Comparison of ENCODE assay signal across 8 cellular contexts in the genomic region with DNA sequence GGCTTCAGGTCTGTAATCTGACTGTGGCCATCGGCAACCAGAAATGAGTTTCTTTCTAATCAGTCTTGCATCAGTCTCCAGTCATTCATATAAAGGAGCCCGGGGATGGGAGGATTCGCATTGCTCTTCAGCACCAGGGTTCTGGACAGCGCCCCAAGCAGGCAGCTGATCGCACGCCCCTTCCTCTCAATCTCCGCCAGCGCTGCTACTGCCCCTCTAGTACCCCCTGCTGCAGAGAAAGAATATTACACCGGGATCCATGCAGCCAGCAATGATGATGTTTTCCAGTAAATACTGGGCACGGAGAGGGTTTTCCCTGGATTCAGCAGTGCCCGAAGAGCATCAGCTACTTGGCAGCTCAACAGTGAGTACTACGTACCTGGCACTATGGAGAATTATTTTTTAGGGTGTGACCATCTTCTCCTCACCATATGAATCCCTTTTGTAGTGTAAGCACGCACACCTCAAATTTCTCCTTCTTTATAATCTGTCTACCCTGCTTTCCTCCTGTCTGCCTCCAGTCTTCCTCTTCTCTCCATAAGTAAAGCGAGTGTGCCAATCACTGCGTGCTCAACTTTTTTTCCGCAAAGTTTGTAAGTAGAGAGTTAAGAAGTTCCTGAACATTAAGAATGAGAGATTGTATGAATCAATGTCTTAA. TPM values are rescaled to one million over a fixed set of nuclear protein-coding genes. Genes with fewer than 3 reads are reported as not detected.
A peak's percentile ranks its signal among the peaks of the same experiment; 100 is the strongest.
DNase-seq lines count a peak whose midpoint lies in the region; ATAC-seq and TF ChIP-seq lines count a peak whose summit lies in the region.

A gene (plus strand): TSS at position 118 of the 658 bp plus-strand sequence. CDS start 142 bp downstream, at position 260.

- no peaks in the 10 kb centered on the region for H3K36me3 ChIP-seq in DOHH2 (ENCODE audit: control insufficient read depth, low read length)
- no peaks in the 10 kb centered on the region for H3K36me3 ChIP-seq in GM23338 (ENCODE audit: insufficient read depth)
- H3K36me3 ChIP-seq in MM.1S (replicated peaks; ENCODE audit: insufficient read depth, low read length) = no peaks in the 10 kb centered on the region

- no peak within 1 kb of the TSS for H3K9ac ChIP-seq in MM.1S (ENCODE audit: low read length)

- H3K27me3 ChIP-seq in DOHH2 (ENCODE audit: control insufficient read depth, low read length) (peaks cover 17% of the 10 kb centered on the region), GM23338 (ENCODE audit: insufficient read depth) (no peaks in the 10 kb centered on the region), MM.1S (replicated peaks; ENCODE audit: insufficient read depth, low read length) (no peaks in the 10 kb centered on the region)

- H3K4me3 ChIP-seq in DOHH2 (ENCODE audit: low read length) = no peak within 1 kb of the TSS
- H3K4me3 ChIP-seq in GM23338 = no peak within 1 kb of the TSS
- H3K4me3 ChIP-seq in MM.1S (ENCODE audit: low read length) = no peak within 1 kb of the TSS
- H3K4me3 ChIP-seq in choroid plexus epithelial cell (ENCODE audit: low read depth, low read length) = no peak within 1 kb of the TSS

- H3F3A ChIP-seq in DOHH2 (ENCODE audit: control insufficient read depth, insufficient read depth) = no peaks in the 10 kb centered on the region
- no peaks in the 10 kb centered on the region for H3F3A ChIP-seq in GM23338 (replicated peaks; ENCODE audit: low read depth)
- no peaks in the 10 kb centered on the region for H3F3A ChIP-seq in MM.1S (ENCODE audit: insufficient read depth, low read length)

- H3K9me2 ChIP-seq in DOHH2 (replicated peaks; ENCODE audit: control insufficient read depth, low read length) = no peaks in the 10 kb centered on the region
- H3K9me2 ChIP-seq in GM23338 (ENCODE audit: insufficient read depth) = no peaks in the 10 kb centered on the region
- H3K9me2 ChIP-seq in MM.1S (replicated peaks; ENCODE audit: insufficient read depth, low read length) = no peaks in the 10 kb centered on the region

- TF ChIP-seq CTCF in DOHH2 (IDR thresholded peaks at IDR 0.05; ENCODE audit: low read depth, low read length, poor library complexity, severe bottlenecking) (peak; percentile 89), GM23338 (conservative IDR thresholded peaks at IDR 0.05; ENCODE audit: low read depth in 2 of 2) (peak; percentile 78 to 88), MM.1S (IDR thresholded peaks at IDR 0.05; ENCODE audit: low read length) (peak; percentile 41), choroid plexus epithelial cell (conservative IDR thresholded peaks at IDR 0.05; ENCODE audit: low read depth, low read length) (peak; percentile 81)

- H2AFZ ChIP-seq in GM23338 (peak within 1 kb of the TSS; percentile 8; the same call in 1 of the 2 replicates), MM.1S (ENCODE audit: low read length) (no peak within 1 kb of the TSS)

- no peaks in the 10 kb centered on the region for H3K9me3 ChIP-seq in DOHH2 (ENCODE audit: control insufficient read depth, insufficient read depth, low read length)
- H3K9me3 ChIP-seq in MM.1S (replicated peaks; ENCODE audit: insufficient read depth, low read length) = no peaks in the 10 kb centered on the region

- no peaks in the 10 kb centered on the region for H3K36me3 Mint-ChIP-seq in GM23338 (ENCODE audit: low read depth)
- H3K36me3 Mint-ChIP-seq in T-helper 2 cell treated with Interferon-gamma antibody and Interleukin-4, amounts not matched to agents 5 μg/mL and 100 μg/mL, for 36 hours (ENCODE audit: low read depth) = peaks cover 1% of the 10 kb centered on the region

- H3K27me3 Mint-ChIP-seq in GM23338 (ENCODE audit: insufficient read depth, low read depth, poor library complexity) = no peaks in the 10 kb centered on the region
- peaks cover 23% of the 10 kb centered on the region for H3K27me3 Mint-ChIP-seq in T-helper 2 cell treated with Interferon-gamma antibody and Interleukin-4, amounts not matched to agents 5 μg/mL and 100 μg/mL, for 36 hours (ENCODE audit: low read depth)

- no peak within 1 kb of the TSS; the same call in 1 of the 2 replicates for H3K27ac Mint-ChIP-seq in GM23338
- H3K27ac Mint-ChIP-seq in T-helper 2 cell treated with Interferon-gamma antibody and Interleukin-4, amounts not matched to agents 5 μg/mL and 100 μg/mL, for 36 hours = no peak within 1 kb of the TSS

- H3K4me1 ChIP-seq in DOHH2 (ENCODE audit: control insufficient read depth, low read length) (no peaks in the 10 kb centered on the region), GM23338 (ENCODE audit: insufficient read depth) (peaks cover 6% of the 10 kb centered on the region), MM.1S (ENCODE audit: low read length) (no peaks in the 10 kb centered on the region)

- H3K4me1 Mint-ChIP-seq in GM23338 = peaks cover 35% of the 10 kb centered on the region
- H3K4me1 Mint-ChIP-seq in T-helper 2 cell treated with Interferon-gamma antibody and Interleukin-4, amounts not matched to agents 5 μg/mL and 100 μg/mL, for 36 hours (ENCODE audit: low read depth) = peaks cover 5% of the 10 kb centered on the region

- no peaks in the 10 kb centered on the region for H3K79me2 ChIP-seq in DOHH2 (ENCODE audit: control insufficient read depth, low read length)
- H3K79me2 ChIP-seq in GM23338 (replicated peaks; ENCODE audit: insufficient read depth) = no peaks in the 10 kb centered on the region
- H3K79me2 ChIP-seq in MM.1S (ENCODE audit: low read length) = no peaks in the 10 kb centered on the region

- no peak within 1 kb of the TSS for H3K4me3 Mint-ChIP-seq in GM23338
- H3K4me3 Mint-ChIP-seq in T-helper 2 cell treated with Interferon-gamma antibody and Interleukin-4, amounts not matched to agents 5 μg/mL and 100 μg/mL, for 36 hours = no peak within 1 kb of the TSS

- H4K20me1 ChIP-seq in DOHH2 (ENCODE audit: control insufficient read depth, insufficient read depth, low read depth, low read length) (no peaks in the 10 kb centered on the region), GM23338 (replicated peaks; ENCODE audit: insufficient read depth) (no peaks in the 10 kb centered on the region), MM.1S (ENCODE audit: insufficient read depth, low read length) (no peaks in the 10 kb centered on the region)

- DNase-seq in GM23338 (ENCODE audit: low spot score) (peak; percentile 96), MM.1S (peak; percentile 44), choroid plexus epithelial cell (ENCODE audit: low read depth) (peak; percentile 77), medulla oblongata (ENCODE audit: extremely low spot score) (peak; percentile 39), superior temporal gyrus (ENCODE audit: extremely low spot score) (peak; percentile 58), NCI-H1417 treated with DMSO at 0.1 percent for 48 hours (lab: John Stamatoyannopoulos, UW) (no peak)
- peak; percentile 40 for DNase-seq in T-helper 2 cell treated with Interferon-gamma antibody and Interleukin-4, amounts not matched to agents 5 μg/mL and 100 μg/mL, for 36 hours (ENCODE audit: low spot score)

- H3K27ac ChIP-seq in DOHH2 (ENCODE audit: low read depth, low read length) (no peak within 1 kb of the TSS), GM23338 (ENCODE audit: low read depth) (no peak within 1 kb of the TSS), MM.1S (ENCODE audit: low read length) (no peak within 1 kb of the TSS)

- H3K9me3 Mint-ChIP-seq in GM23338 = no peaks in the 10 kb centered on the region
- peaks cover 3% of the 10 kb centered on the region for H3K9me3 Mint-ChIP-seq in T-helper 2 cell treated with Interferon-gamma antibody and Interleukin-4, amounts not matched to agents 5 μg/mL and 100 μg/mL, for 36 hours

- ATAC-seq in GM23338 = peak; percentile 91

- H3K4me2 ChIP-seq in DOHH2 (ENCODE audit: low read length) (no peak within 1 kb of the TSS), GM23338 (peak within 1 kb of the TSS; percentile 36; the same call in 1 of the 2 replicates), MM.1S (ENCODE audit: low read depth, low read length) (no peak within 1 kb of the TSS)

TF ChIP-seq in GM23338, 12 proteins besides CTCF, POLR2A, EP300 and RAD21 (continues in another document):
- TF ChIP-seq, protein P1, sequence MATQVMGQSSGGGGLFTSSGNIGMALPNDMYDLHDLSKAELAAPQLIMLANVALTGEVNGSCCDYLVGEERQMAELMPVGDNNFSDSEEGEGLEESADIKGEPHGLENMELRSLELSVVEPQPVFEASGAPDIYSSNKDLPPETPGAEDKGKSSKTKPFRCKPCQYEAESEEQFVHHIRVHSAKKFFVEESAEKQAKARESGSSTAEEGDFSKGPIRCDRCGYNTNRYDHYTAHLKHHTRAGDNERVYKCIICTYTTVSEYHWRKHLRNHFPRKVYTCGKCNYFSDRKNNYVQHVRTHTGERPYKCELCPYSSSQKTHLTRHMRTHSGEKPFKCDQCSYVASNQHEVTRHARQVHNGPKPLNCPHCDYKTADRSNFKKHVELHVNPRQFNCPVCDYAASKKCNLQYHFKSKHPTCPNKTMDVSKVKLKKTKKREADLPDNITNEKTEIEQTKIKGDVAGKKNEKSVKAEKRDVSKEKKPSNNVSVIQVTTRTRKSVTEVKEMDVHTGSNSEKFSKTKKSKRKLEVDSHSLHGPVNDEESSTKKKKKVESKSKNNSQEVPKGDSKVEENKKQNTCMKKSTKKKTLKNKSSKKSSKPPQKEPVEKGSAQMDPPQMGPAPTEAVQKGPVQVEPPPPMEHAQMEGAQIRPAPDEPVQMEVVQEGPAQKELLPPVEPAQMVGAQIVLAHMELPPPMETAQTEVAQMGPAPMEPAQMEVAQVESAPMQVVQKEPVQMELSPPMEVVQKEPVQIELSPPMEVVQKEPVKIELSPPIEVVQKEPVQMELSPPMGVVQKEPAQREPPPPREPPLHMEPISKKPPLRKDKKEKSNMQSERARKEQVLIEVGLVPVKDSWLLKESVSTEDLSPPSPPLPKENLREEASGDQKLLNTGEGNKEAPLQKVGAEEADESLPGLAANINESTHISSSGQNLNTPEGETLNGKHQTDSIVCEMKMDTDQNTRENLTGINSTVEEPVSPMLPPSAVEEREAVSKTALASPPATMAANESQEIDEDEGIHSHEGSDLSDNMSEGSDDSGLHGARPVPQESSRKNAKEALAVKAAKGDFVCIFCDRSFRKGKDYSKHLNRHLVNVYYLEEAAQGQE (IDR thresholded peaks at IDR 0.05; ENCODE audit: unreplicated experiment) = peak; percentile 94
- TF ChIP-seq ZNF331 (CRISPR knock-in tag; IDR thresholded peaks at IDR 0.05; ENCODE audit: low read depth) = no peak
- TF ChIP-seq EZH2phosphoT487 (IDR thresholded peaks at IDR 0.05; ENCODE audit: unreplicated experiment) = no peak

RNA-seq across cellular contexts. Expression of the gene that starts here (rescaled TPM):
- total RNA-seq in GM23338 (2014; rRNA removed; shearing (Covaris generic)) = 1.0 and 1.4 TPM in 2 replicates
- 0.54 and 0.94 TPM in 2 replicates for polyA plus RNA-seq in GM23338 (2016; fragmentation: Nextera tagmentation; extraction: Ambion mirVana)
